8 cellular contexts compared by ENCODE assay signal in the genomic region with DNA sequence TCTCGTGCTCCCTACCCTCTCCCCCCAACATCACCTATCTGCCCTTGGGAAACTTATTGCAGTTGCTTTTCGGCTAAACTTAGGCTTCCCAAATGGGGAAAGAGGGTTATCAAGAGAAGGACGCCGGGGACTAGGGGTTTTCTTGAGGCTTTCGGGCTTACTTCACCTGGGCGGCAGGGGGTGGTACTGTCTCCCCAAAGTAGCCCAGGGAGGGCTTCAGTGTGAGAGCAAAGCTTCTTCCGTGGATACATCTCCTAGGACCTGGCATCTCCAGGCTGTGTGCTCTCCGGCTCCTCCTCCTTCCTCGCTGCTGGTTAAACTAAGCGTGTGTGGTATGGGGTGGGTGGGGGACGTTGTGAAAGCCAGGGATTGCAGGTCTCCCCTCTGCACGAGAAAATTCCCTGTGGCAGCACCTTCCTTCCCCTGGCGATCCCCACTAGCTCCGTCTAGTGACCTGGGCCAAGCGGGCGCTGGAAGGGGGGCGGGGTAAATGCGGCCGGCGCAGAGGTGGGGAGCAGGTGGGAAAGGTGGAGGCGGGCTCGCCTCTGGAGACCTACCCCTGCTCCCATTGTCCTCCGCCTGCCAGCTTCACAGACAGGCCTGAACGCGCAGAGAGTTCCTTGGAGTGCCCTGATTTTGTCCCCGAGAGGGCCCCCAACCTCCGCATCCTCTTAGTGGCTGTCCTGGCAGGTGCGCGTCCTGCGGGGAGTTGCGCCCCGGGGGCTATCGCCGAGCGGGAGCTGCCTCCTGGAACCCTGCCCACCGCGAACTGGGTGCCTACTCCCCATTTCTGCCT. TPM values are rescaled to one million over a fixed set of nuclear protein-coding genes. Genes with fewer than 3 reads are reported as not detected.
A peak's percentile ranks its signal among the peaks of the same experiment; 100 is the strongest.
DNase-seq lines count a peak whose midpoint lies in the region; ATAC-seq, FAIRE-seq and TF ChIP-seq lines count a peak whose summit lies in the region.

No MANE protein-coding gene starts in this region.

- FAIRE-seq in RCC 7860 (lab: Jason Lieb, UNC) = no peak

- ATAC-seq in GM21381 (IDR thresholded peaks at IDR 0.05; ENCODE audit: unreplicated experiment) (peak; percentile 16), left cardiac atrium (peak; percentile 20 to 42)

- no peak for TF ChIP-seq CTCF in 22Rv1 (IDR thresholded peaks at IDR 0.05)

- peak overlapping the region; percentile 87 for H3K27ac ChIP-seq in 22Rv1

- DNase-seq in UCSD-AML1 (lab: John Stamatoyannopoulos, UW; ENCODE audit: unreplicated experiment) = peak; percentile 38
- peak; percentile 37 for DNase-seq in left cardiac atrium
- DNase-seq in pons (ENCODE audit: low spot score) = peak; percentile 36
- DNase-seq in RCC 7860 (ENCODE audit: low spot score) = no peak
- DNase-seq in T1000 (lab: John Stamatoyannopoulos, UW) = no peak
- no peak for DNase-seq in GM19238 (ENCODE audit: insufficient read length, low spot score)

- intact Hi-C loops in left cardiac atrium (cut with DNase I) = loop anchor here (2.0 to 10.0 kb wide), 3 partner anchors 280 to 951 kb away; no protein-coding TSS in a partner anchor

RNA-seq across cellular contexts. Expression of gene PLXDC2, which starts 1.2 kb away (rescaled TPM):
- total RNA-seq in left cardiac atrium = 10 to 100 TPM; 19.8 to 25.3 TPM

Comparison
In these comparisons a context has a peak if more than half of its experiments do, and no peak if none do; other contexts are left out.
1. DNase-seq: peak in UCSD-AML1 (single experiment), left cardiac atrium (single experiment) and pons (single experiment); none in RCC 7860 (single experiment), T1000 (single experiment) and GM19238 (single experiment).